In the genomic region with DNA sequence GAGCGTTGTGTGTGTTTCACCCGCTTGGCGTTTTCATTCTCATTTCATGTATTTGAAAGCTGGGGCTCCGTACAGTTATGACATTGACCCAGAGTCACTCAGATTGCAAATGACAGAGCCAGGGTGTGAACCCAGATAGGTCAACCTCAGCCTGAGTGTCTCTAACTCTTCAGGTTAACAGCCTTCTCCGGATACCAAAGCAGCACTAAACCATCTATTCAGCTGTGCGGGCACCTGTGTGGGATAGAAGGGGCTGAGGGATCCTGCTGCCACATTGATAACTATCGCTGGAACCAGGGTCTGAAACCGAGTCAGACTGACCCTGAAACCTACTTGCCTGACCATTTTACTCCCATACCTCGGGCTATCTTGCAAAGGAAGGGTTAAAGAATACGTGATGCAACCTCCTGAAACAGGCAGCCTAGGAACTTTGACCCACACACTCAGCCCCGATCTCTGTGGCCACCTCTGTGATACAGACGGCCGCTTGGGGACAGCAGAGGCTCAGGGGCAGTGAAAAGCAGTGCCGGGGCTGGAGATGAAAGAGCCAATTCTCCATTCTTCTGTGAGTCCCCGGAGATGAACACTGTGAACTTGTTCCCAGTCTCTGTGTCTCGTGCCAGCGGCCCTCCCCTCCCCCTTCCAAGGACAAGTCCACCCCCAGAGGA, we compare ENCODE assay signal across 1 cellular context.
TF ChIP-seq lines count a peak whose summit lies in the region.

No MANE protein-coding gene starts in this region.

TF ChIP-seq in K562, 482 proteins besides CTCF, POLR2A, EP300 and RAD21 (continued from another document and continues in another):
- TF ChIP-seq, protein P1, sequence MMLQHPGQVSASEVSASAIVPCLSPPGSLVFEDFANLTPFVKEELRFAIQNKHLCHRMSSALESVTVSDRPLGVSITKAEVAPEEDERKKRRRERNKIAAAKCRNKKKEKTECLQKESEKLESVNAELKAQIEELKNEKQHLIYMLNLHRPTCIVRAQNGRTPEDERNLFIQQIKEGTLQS (IDR thresholded peaks at IDR 0.05), result peak; percentile 96
- TF ChIP-seq, protein P1 (CRISPR knock-in tag; conservative IDR thresholded peaks at IDR 0.05), result no peak; the same call in 1 of the 2 replicates
- TF ChIP-seq TAF1 (IDR thresholded peaks at IDR 0.05; ENCODE audit: control insufficient read depth, extremely low read depth, insufficient read depth, low read length, severe bottlenecking), result no peak
- peak in 1 of 2 experiments; percentile 84; a peak in 2 of 4 replicates for TF ChIP-seq RCOR1 (IDR thresholded peaks at IDR 0.05; ENCODE audit: borderline replicate concordance in 1 of 2, low read depth in 2 of 2, low read length in 2 of 2)
- peak; percentile 79; the same call in 1 of the 2 replicates for TF ChIP-seq RNF2 (IDR thresholded peaks at IDR 0.05)
- TF ChIP-seq MXI1 (IDR thresholded peaks at IDR 0.05; ENCODE audit: low read depth, low read length), result no peak
- no peak for TF ChIP-seq BRCA1 (IDR thresholded peaks at IDR 0.05)
- no peak for TF ChIP-seq BRCA1 (CRISPR knock-in tag; IDR thresholded peaks at IDR 0.05)
- TF ChIP-seq TGIF2 (CRISPR knock-in tag; IDR thresholded peaks at IDR 0.05), result no peak
- TF ChIP-seq NFYB (IDR thresholded peaks at IDR 0.05; ENCODE audit: extremely low read depth, insufficient read length), result no peak
- peak; percentile 65; the same call in 1 of the 2 replicates for TF ChIP-seq NFXL1 (CRISPR knock-in tag; IDR thresholded peaks at IDR 0.05)
- peak; percentile 43 for TF ChIP-seq HCFC1 (IDR thresholded peaks at IDR 0.05; ENCODE audit: low read depth, low read length)
- TF ChIP-seq ZNF551 (CRISPR knock-in tag; IDR thresholded peaks at IDR 0.05), result no peak
- TF ChIP-seq KLF6 (CRISPR knock-in tag; IDR thresholded peaks at IDR 0.05; ENCODE audit: borderline replicate concordance), result peak; percentile 89; the same call in 1 of the 2 replicates
- peak; percentile 55 for TF ChIP-seq L3MBTL2 (IDR thresholded peaks at IDR 0.05)
- TF ChIP-seq GABPA (tag; conservative IDR thresholded peaks at IDR 0.05; ENCODE audit: low read depth), result peak; percentile 51
- TF ChIP-seq ZBTB1 (CRISPR knock-in tag; IDR thresholded peaks at IDR 0.05; ENCODE audit: borderline replicate concordance, low read depth), result no peak
- TF ChIP-seq, protein P2, sequence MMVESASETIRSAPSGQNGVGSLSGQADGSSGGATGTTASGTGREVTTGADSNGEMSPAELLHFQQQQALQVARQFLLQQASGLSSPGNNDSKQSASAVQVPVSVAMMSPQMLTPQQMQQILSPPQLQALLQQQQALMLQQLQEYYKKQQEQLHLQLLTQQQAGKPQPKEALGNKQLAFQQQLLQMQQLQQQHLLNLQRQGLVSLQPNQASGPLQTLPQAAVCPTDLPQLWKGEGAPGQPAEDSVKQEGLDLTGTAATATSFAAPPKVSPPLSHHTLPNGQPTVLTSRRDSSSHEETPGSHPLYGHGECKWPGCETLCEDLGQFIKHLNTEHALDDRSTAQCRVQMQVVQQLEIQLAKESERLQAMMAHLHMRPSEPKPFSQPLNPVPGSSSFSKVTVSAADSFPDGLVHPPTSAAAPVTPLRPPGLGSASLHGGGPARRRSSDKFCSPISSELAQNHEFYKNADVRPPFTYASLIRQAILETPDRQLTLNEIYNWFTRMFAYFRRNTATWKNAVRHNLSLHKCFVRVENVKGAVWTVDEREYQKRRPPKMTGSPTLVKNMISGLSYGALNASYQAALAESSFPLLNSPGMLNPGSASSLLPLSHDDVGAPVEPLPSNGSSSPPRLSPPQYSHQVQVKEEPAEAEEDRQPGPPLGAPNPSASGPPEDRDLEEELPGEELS (CRISPR knock-in tag; IDR thresholded peaks at IDR 0.05; ENCODE audit: borderline replicate concordance), result no peak
- TF ChIP-seq CBX1 (IDR thresholded peaks at IDR 0.05; ENCODE audit: low read depth), result peak; percentile 76; the same call in 1 of the 2 replicates
- peak; percentile 98 to 99 for TF ChIP-seq TRIM24 (IDR thresholded peaks at IDR 0.05)
- TF ChIP-seq LCOR (CRISPR knock-in tag; IDR thresholded peaks at IDR 0.05), result peak; percentile 41; the same call in 1 of the 2 replicates
- peak; percentile 92; the same call in 1 of the 2 replicates for TF ChIP-seq NFRKB (IDR thresholded peaks at IDR 0.05; ENCODE audit: low read depth)
- no peak for TF ChIP-seq NR4A1 (CRISPR knock-in tag; IDR thresholded peaks at IDR 0.05)
- peak; percentile 92 for TF ChIP-seq NR4A1 (tag; IDR thresholded peaks at IDR 0.05)
- no peak for TF ChIP-seq YY1 (IDR thresholded peaks at IDR 0.05; ENCODE audit: borderline replicate concordance in 1 of 3, control insufficient read depth in 1 of 3, extremely low read depth in 1 of 3, insufficient read depth in 3 of 3, insufficient read length in 1 of 3, insufficient replicate concordance in 2 of 3, low read depth in 1 of 3, low read length in 2 of 3)
- TF ChIP-seq, protein P3, sequence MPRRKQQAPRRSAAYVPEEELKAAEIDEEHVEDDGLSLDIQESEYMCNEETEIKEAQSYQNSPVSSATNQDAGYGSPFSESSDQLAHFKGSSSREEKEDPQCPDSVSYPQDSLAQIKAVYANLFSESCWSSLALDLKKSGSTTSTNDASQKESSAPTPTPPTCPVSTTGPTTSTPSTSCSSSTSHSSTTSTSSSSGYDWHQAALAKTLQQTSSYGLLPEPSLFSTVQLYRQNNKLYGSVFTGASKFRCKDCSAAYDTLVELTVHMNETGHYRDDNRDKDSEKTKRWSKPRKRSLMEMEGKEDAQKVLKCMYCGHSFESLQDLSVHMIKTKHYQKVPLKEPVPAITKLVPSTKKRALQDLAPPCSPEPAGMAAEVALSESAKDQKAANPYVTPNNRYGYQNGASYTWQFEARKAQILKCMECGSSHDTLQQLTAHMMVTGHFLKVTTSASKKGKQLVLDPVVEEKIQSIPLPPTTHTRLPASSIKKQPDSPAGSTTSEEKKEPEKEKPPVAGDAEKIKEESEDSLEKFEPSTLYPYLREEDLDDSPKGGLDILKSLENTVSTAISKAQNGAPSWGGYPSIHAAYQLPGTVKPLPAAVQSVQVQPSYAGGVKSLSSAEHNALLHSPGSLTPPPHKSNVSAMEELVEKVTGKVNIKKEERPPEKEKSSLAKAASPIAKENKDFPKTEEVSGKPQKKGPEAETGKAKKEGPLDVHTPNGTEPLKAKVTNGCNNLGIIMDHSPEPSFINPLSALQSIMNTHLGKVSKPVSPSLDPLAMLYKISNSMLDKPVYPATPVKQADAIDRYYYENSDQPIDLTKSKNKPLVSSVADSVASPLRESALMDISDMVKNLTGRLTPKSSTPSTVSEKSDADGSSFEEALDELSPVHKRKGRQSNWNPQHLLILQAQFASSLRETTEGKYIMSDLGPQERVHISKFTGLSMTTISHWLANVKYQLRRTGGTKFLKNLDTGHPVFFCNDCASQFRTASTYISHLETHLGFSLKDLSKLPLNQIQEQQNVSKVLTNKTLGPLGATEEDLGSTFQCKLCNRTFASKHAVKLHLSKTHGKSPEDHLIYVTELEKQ (CRISPR knock-in tag; IDR thresholded peaks at IDR 0.05), result 0 out of 2 replicates have a peak, but pooled peaks have one; percentile 63
- TF ChIP-seq FOXJ2 (tag; IDR thresholded peaks at IDR 0.05), result peak; percentile 59
- no peak for TF ChIP-seq RUNX1 (IDR thresholded peaks at IDR 0.05; ENCODE audit: low read depth)
- TF ChIP-seq, protein P4, sequence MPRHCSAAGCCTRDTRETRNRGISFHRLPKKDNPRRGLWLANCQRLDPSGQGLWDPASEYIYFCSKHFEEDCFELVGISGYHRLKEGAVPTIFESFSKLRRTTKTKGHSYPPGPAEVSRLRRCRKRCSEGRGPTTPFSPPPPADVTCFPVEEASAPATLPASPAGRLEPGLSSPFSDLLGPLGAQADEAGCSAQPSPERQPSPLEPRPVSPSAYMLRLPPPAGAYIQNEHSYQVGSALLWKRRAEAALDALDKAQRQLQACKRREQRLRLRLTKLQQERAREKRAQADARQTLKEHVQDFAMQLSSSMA (CRISPR knock-in tag; IDR thresholded peaks at IDR 0.05), result no peak
- no peak for TF ChIP-seq NR3C1 (CRISPR knock-in tag; IDR thresholded peaks at IDR 0.05)
- TF ChIP-seq, protein P5, sequence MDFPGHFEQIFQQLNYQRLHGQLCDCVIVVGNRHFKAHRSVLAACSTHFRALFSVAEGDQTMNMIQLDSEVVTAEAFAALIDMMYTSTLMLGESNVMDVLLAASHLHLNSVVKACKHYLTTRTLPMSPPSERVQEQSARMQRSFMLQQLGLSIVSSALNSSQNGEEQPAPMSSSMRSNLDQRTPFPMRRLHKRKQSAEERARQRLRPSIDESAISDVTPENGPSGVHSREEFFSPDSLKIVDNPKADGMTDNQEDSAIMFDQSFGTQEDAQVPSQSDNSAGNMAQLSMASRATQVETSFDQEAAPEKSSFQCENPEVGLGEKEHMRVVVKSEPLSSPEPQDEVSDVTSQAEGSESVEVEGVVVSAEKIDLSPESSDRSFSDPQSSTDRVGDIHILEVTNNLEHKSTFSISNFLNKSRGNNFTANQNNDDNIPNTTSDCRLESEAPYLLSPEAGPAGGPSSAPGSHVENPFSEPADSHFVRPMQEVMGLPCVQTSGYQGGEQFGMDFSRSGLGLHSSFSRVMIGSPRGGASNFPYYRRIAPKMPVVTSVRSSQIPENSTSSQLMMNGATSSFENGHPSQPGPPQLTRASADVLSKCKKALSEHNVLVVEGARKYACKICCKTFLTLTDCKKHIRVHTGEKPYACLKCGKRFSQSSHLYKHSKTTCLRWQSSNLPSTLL (IDR thresholded peaks at IDR 0.05), result no peak
- peak; percentile 54; the same call in 1 of the 2 replicates for TF ChIP-seq PYGO2 (tag; IDR thresholded peaks at IDR 0.05)
- TF ChIP-seq ZNF133 (CRISPR knock-in tag; IDR thresholded peaks at IDR 0.05), result 0 out of 2 replicates have a peak, but pooled peaks have one; percentile 18
- TF ChIP-seq FOSL1 (tag; conservative IDR thresholded peaks at IDR 0.05), result peak; percentile 57; the same call in 1 of the 2 replicates
- peak; percentile 94 for TF ChIP-seq ATF7 (IDR thresholded peaks at IDR 0.05)
- peak; percentile 62; the same call in 1 of the 2 replicates for TF ChIP-seq SMC3 (conservative IDR thresholded peaks at IDR 0.05; ENCODE audit: insufficient read depth, low read depth, low read length)
- TF ChIP-seq, protein P6, sequence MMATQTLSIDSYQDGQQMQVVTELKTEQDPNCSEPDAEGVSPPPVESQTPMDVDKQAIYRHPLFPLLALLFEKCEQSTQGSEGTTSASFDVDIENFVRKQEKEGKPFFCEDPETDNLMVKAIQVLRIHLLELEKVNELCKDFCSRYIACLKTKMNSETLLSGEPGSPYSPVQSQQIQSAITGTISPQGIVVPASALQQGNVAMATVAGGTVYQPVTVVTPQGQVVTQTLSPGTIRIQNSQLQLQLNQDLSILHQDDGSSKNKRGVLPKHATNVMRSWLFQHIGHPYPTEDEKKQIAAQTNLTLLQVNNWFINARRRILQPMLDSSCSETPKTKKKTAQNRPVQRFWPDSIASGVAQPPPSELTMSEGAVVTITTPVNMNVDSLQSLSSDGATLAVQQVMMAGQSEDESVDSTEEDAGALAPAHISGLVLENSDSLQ (IDR thresholded peaks at IDR 0.05), result peak; percentile 23; the same call in 1 of the 2 replicates
- peak; percentile 78; the same call in 1 of the 2 replicates for TF ChIP-seq BCL6 (CRISPR knock-in tag; IDR thresholded peaks at IDR 0.05)
- TF ChIP-seq MAZ (CRISPR knock-in tag; conservative IDR thresholded peaks at IDR 0.05 in 1 of 2, IDR thresholded peaks at IDR 0.05 in 1 of 2), result peak in 1 of 2 experiments; percentile 65; a peak in 3 of 4 replicates
- TF ChIP-seq, protein P7, sequence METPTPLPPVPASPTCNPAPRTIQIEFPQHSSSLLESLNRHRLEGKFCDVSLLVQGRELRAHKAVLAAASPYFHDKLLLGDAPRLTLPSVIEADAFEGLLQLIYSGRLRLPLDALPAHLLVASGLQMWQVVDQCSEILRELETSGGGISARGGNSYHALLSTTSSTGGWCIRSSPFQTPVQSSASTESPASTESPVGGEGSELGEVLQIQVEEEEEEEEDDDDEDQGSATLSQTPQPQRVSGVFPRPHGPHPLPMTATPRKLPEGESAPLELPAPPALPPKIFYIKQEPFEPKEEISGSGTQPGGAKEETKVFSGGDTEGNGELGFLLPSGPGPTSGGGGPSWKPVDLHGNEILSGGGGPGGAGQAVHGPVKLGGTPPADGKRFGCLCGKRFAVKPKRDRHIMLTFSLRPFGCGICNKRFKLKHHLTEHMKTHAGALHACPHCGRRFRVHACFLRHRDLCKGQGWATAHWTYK (CRISPR knock-in tag; IDR thresholded peaks at IDR 0.05), result peak; percentile 81; the same call in 1 of the 2 replicates
- TF ChIP-seq, protein P8, sequence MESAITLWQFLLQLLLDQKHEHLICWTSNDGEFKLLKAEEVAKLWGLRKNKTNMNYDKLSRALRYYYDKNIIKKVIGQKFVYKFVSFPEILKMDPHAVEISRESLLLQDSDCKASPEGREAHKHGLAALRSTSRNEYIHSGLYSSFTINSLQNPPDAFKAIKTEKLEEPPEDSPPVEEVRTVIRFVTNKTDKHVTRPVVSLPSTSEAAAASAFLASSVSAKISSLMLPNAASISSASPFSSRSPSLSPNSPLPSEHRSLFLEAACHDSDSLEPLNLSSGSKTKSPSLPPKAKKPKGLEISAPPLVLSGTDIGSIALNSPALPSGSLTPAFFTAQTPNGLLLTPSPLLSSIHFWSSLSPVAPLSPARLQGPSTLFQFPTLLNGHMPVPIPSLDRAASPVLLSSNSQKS (CRISPR knock-in tag; IDR thresholded peaks at IDR 0.05), result 0 out of 2 replicates have a peak, but pooled peaks have one; percentile 57
- TF ChIP-seq, protein P9, sequence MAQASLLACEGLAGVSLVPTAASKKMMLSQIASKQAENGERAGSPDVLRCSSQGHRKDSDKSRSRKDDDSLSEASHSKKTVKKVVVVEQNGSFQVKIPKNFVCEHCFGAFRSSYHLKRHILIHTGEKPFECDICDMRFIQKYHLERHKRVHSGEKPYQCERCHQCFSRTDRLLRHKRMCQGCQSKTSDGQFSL (CRISPR knock-in tag; IDR thresholded peaks at IDR 0.05), result no peak
- TF ChIP-seq, protein P9 (tag; IDR thresholded peaks at IDR 0.05), result peak in 1 of 2 experiments; percentile 63; a peak in 1 of 4 replicates
- peak; percentile 70 for TF ChIP-seq ZNF354B (CRISPR knock-in tag; IDR thresholded peaks at IDR 0.05)
- TF ChIP-seq RHOXF2B (CRISPR knock-in tag; conservative IDR thresholded peaks at IDR 0.05), result peak; percentile 69; the same call in 1 of the 2 replicates
- peak; percentile 81 for TF ChIP-seq EP400 (IDR thresholded peaks at IDR 0.05)
- peak; percentile 93; the same call in 1 of the 2 replicates for TF ChIP-seq NR2C1 (IDR thresholded peaks at IDR 0.05)
- TF ChIP-seq NR2C1 (tag; IDR thresholded peaks at IDR 0.05), result peak; percentile 98
- peak; percentile 12; the same call in 1 of the 2 replicates for TF ChIP-seq PHF8 (IDR thresholded peaks at IDR 0.05; ENCODE audit: borderline replicate concordance, low read length)
- TF ChIP-seq RBM39 (optimal IDR thresholded peaks at IDR 0.05; ENCODE audit: low read depth, low read length), result no peak
